ENCODE assay signal across 1 cellular context in genomic region chr9:615756-616155, GRCh38.
TF ChIP-seq lines count a peak whose summit lies in the region.

No MANE protein-coding gene starts in this region.

TF ChIP-seq in IMR-90, 13 proteins besides CTCF, POLR2A, EP300 and RAD21:
- no peak for TF ChIP-seq RCOR1 (IDR thresholded peaks at IDR 0.05; ENCODE audit: insufficient replicate concordance, low read length)
- TF ChIP-seq MAZ (IDR thresholded peaks at IDR 0.05; ENCODE audit: borderline replicate concordance, low read depth, low read length), result no peak
- TF ChIP-seq SMC3 (IDR thresholded peaks at IDR 0.05; ENCODE audit: low read depth, low read length), result no peak
- TF ChIP-seq CHD1 (IDR thresholded peaks at IDR 0.05; ENCODE audit: low read depth, low read length), result no peak
- no peak for TF ChIP-seq BHLHE40 (IDR thresholded peaks at IDR 0.05; ENCODE audit: low read depth, low read length)
- TF ChIP-seq MAFK (IDR thresholded peaks at IDR 0.05; ENCODE audit: low read depth, low read length), result no peak
- no peak for TF ChIP-seq RFX5 (IDR thresholded peaks at IDR 0.05; ENCODE audit: low read depth, low read length)
- no peak for TF ChIP-seq USF2 (IDR thresholded peaks at IDR 0.05; ENCODE audit: low read depth, low read length)
- TF ChIP-seq FOS (IDR thresholded peaks at IDR 0.05; ENCODE audit: low read depth, low read length), result no peak
- no peak for TF ChIP-seq MXI1 (IDR thresholded peaks at IDR 0.05; ENCODE audit: borderline replicate concordance, low read depth, low read length)
